8 cellular contexts compared by ENCODE assay signal in the genomic region with DNA sequence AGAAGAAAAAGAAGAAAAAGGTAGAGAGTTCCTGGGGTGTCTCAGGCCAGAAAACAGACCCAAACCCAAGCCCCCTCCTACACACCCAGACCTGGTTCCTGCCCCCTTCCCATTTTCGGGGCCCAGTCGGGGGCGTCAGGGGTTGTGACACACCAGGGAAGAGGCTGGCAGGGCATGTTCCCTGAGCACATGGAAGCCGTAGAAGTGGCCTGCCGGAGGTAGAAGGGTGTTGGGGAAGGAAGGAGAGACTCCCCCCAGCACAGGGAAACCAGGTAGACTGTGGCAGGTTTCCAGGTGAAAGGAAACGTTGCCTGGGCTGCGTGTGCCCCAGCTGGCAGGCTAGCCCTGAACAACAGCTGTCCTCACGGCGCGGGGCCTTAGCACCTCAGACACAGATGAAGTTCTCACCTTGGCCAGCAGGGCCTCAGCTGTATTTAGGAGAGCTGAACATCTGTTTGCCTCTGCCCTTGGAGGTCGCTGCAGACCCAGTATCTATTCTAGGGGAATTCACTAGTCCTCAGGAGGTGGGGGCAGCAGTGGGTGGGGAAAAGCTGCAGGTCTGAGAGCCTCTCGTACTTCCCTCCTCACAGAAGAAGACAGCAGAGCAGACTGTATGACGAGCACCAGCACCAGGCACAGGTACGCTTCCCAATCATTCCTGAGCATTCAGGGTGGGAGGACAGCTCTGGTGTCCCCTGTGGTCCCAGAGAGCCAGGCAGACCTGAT.
DNase-seq lines count a peak whose midpoint lies in the region; ATAC-seq and TF ChIP-seq lines count a peak whose summit lies in the region.

No MANE protein-coding gene starts in this region.

- no peak for TF ChIP-seq CTCF in NB4 (IDR thresholded peaks at IDR 0.05; ENCODE audit: low read depth, low read length)
- TF ChIP-seq CTCF in fibroblast of pulmonary artery (IDR thresholded peaks at IDR 0.05; ENCODE audit: low read length, missing control alignments) = peak; percentile 2

- ATAC-seq in GM18505 (IDR thresholded peaks at IDR 0.05; ENCODE audit: unreplicated experiment) = peak; percentile 47
- ATAC-seq in GM21737 (IDR thresholded peaks at IDR 0.05; ENCODE audit: unreplicated experiment) = peak; percentile 63

- no peak overlapping the region for H3K4me3 ChIP-seq in NB4 (ENCODE audit: low read depth, low read length)
- H3K4me3 ChIP-seq in fibroblast of pulmonary artery (replicated peaks; ENCODE audit: low read depth, low read length) = no peak overlapping the region

- DNase-seq in NB4 (ENCODE audit: low read depth) (peak; percentile 15), fibroblast of pulmonary artery (ENCODE audit: low read depth) (no peak), DMS79 treated with DMSO at 0.1 percent for 48 hours (lab: John Stamatoyannopoulos, UW) (no peak), retina (no peak), AG08396 (ENCODE audit: low spot score) (no peak)
- DNase-seq in effector CD4-positive, alpha-beta T cell = no peak

- peak; percentile 60 for TF ChIP-seq POLR2A in GM18505 (IDR thresholded peaks at IDR 0.05; ENCODE audit: borderline replicate concordance, extremely low read depth, insufficient read depth, insufficient read length)
- TF ChIP-seq POLR2A in NB4 (IDR thresholded peaks at IDR 0.05; ENCODE audit: extremely low read depth, insufficient read length) = no peak
